1 cellular context compared by ENCODE assay signal in the genomic region with DNA sequence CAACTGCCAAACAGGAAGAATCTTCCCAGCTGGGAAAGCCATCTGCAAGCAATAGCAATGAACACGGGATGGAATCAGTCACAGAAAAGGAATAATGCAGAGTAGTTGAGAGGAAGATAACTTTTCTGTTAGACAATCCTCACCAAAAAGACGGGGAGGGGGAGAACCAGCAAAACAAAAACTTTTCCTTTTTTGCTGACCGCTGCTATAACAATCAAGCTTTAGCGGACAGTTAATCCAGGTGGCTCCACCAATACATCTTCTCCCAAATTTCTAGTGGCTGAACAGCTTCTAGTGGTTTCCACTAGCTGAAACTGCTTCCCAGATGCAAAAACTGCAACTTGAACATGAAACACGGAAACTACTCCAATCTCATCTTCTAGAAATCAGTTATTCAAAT.
TF ChIP-seq lines count a peak whose summit lies in the region.

No MANE protein-coding gene starts in this region.

TF ChIP-seq in HEK293, 187 proteins besides CTCF, POLR2A, EP300 and RAD21 (continued from another document):
- TF ChIP-seq, protein P1, sequence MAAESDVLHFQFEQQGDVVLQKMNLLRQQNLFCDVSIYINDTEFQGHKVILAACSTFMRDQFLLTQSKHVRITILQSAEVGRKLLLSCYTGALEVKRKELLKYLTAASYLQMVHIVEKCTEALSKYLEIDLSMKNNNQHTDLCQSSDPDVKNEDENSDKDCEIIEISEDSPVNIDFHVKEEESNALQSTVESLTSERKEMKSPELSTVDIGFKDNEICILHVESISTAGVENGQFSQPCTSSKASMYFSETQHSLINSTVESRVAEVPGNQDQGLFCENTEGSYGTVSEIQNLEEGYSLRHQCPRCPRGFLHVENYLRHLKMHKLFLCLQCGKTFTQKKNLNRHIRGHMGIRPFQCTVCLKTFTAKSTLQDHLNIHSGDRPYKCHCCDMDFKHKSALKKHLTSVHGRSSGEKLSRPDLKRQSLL (tag by site-specific recombination; IDR thresholded peaks at IDR 0.05) = no peak
